ENCODE assay signal across 12 cellular contexts in the genomic region with DNA sequence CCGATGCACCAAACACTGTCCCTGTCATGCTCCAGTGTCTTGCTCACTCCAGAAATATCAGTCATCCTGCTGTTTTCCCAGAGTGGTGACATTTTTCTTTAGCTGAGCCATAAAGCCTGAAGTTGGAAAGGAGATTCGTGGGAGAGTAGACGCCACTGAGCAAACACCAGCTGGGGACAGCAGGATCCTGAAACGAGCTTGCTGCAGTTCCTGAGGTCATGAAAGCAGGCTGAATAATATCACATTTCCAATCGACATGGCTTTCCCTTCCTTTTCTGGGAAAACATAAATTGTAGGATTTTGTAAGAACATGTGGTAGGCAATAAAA.
DNase-seq lines count a peak whose midpoint lies in the region; ATAC-seq and TF ChIP-seq lines count a peak whose summit lies in the region.
"Had no signal": no experiment of that assay in that cellular context is flagged by ENCODE, and none has a peak within 500 bp of the region (broad histone marks: within the 10 kb centered on the region; RNA-seq: fewer than 3 reads in every experiment).

No MANE protein-coding gene starts in this region.

- H3K36me3 Mint-ChIP-seq in stimulated activated memory B cell treated with anti-CD40 and anti-IgM and Interleukin-4, amounts not matched to agents 10 μg/mL and 1 μg/mL and 100 μg/mL, for 72 hours, result no peaks in the 10 kb centered on the region

- no peak overlapping the region for H3K4me3 Mint-ChIP-seq in stimulated activated memory B cell treated with anti-CD40 and anti-IgM and Interleukin-4, amounts not matched to agents 10 μg/mL and 1 μg/mL and 100 μg/mL, for 72 hours
- H3K4me3 Mint-ChIP-seq: naive thymus-derived CD8-positive, alpha-beta T cell had no signal

- H3K36me3 ChIP-seq in cardiac muscle cell (no peaks in the 10 kb centered on the region), psoas muscle (ENCODE audit: insufficient read depth in 1 of 2, low read depth in 1 of 2) (no peaks in the 10 kb centered on the region)

- no peak for ATAC-seq in HG03469 (IDR thresholded peaks at IDR 0.05; ENCODE audit: unreplicated experiment)
- ATAC-seq in psoas muscle, result no peak
- ATAC-seq in stimulated activated memory B cell treated with anti-CD40 and anti-IgM and Interleukin-4, amounts not matched to agents 10 μg/mL and 1 μg/mL and 100 μg/mL, for 72 hours, result no peak
- ATAC-seq: naive thymus-derived CD8-positive, alpha-beta T cell had no signal

- H3K9me3 ChIP-seq in cardiac muscle cell (ENCODE audit: low read depth), result no peaks in the 10 kb centered on the region
- no peaks in the 10 kb centered on the region for H3K9me3 ChIP-seq in psoas muscle

- H3K27ac Mint-ChIP-seq in stimulated activated memory B cell treated with anti-CD40 and anti-IgM and Interleukin-4, amounts not matched to agents 10 μg/mL and 1 μg/mL and 100 μg/mL, for 72 hours, result no peak overlapping the region
- H3K27ac Mint-ChIP-seq: naive thymus-derived CD8-positive, alpha-beta T cell had no signal

- H3K27ac ChIP-seq in cardiac muscle cell (no peak overlapping the region), psoas muscle (no peak overlapping the region)
- H3K27ac ChIP-seq: coronary artery had no signal

- peak; percentile 33 for DNase-seq in GM04504 (ENCODE audit: low read depth)
- peak; percentile 1 for DNase-seq in NCI-H69 (lab: John Stamatoyannopoulos, UW)
- DNase-seq in cardiac muscle cell (ENCODE audit: low read depth in 1 of 2, low spot score in 1 of 2), result peak; percentile 26 to 30
- DNase-seq in retina, result peak; percentile 28
- DNase-seq in psoas muscle, result no peak
- no peak for DNase-seq in mucosa of gallbladder (ENCODE audit: low spot score)
- DNase-seq: hippocampal formation; naive thymus-derived CD8-positive, alpha-beta T cell; OCI-M1 had no signal

- TF ChIP-seq CTCF in cardiac muscle cell (IDR thresholded peaks at IDR 0.05; ENCODE audit: low read depth, low read length) (no peak), psoas muscle (IDR thresholded peaks at IDR 0.05) (no peak)

- H3K4me1 ChIP-seq in cardiac muscle cell (ENCODE audit: low read depth) (no peaks in the 10 kb centered on the region), psoas muscle (no peaks in the 10 kb centered on the region)

- peaks cover 3% of the 10 kb centered on the region for H3K9me3 Mint-ChIP-seq in stimulated activated memory B cell treated with anti-CD40 and anti-IgM and Interleukin-4, amounts not matched to agents 10 μg/mL and 1 μg/mL and 100 μg/mL, for 72 hours

- no peaks in the 10 kb centered on the region for H3K4me1 Mint-ChIP-seq in stimulated activated memory B cell treated with anti-CD40 and anti-IgM and Interleukin-4, amounts not matched to agents 10 μg/mL and 1 μg/mL and 100 μg/mL, for 72 hours
- H3K4me1 Mint-ChIP-seq: naive thymus-derived CD8-positive, alpha-beta T cell had no signal

- no peaks in the 10 kb centered on the region for H3K27me3 ChIP-seq in cardiac muscle cell
- H3K27me3 ChIP-seq in psoas muscle (ENCODE audit: insufficient read depth in 3 of 3, low read length in 2 of 3), result no peaks in the 10 kb centered on the region

- intact Hi-C loops in psoas muscle (cut with DNase I), result no loop called here

- no peak overlapping the region for H3K4me3 ChIP-seq in cardiac muscle cell
- H3K4me3 ChIP-seq in psoas muscle, result no peak overlapping the region
- H3K4me3 ChIP-seq: coronary artery had no signal

- WGBS in psoas muscle, 3 donors, result 11 to 17% (median 16%) methylated on average over 5 of the region's 5 CpGs

- peaks cover 30% of the 10 kb centered on the region for H3K27me3 Mint-ChIP-seq in stimulated activated memory B cell treated with anti-CD40 and anti-IgM and Interleukin-4, amounts not matched to agents 10 μg/mL and 1 μg/mL and 100 μg/mL, for 72 hours

Comparison
In these comparisons a context has a peak if more than half of its experiments do, and no peak if none do; other contexts are left out.
1. DNase-seq: peak in GM04504 (single experiment), NCI-H69 (single experiment), cardiac muscle cell (2 of 2) and retina (single experiment); none in psoas muscle (0 of 2) and mucosa of gallbladder (single experiment).